1 cellular context compared by ENCODE assay signal in the genomic region with DNA sequence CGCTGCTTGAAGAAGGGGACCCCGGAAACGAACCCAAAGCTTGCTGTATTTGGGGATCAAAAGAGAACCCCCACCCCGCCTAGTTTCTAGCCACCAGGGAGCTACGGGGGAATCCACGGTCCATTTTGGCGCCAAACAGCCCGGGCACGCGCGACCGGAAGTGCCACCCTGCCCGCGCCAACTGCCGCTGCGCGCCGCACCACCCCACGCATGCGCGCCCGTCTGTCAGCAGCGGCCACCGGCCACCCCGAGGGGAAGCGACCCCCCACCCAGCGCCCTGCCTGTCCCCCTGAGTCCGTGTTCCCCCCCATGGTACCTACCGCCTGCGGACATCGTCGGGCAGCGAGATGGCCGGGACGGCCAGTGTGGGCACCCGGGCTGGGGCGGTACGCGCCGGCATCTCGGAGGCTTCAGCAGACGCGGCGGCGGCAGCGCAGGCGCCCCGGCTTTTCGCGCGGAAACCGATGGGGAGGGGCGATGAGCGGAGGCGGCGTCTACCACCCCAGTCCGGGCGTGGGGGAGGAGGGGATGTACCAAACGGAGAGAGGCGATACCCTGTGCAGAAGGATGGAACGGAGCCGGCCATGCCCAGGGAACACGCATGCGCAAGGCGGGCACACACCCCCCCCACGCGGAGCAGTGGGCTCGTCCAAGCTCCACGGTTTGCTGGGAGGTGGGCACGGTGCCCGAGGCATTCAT.
TF ChIP-seq lines count a peak whose summit lies in the region.

A gene (minus strand): TSS at position 454 of the 699 bp plus-strand sequence. CDS start 54 bp downstream, at position 400.

TF ChIP-seq in K562, 482 proteins besides CTCF, POLR2A, EP300 and RAD21 (continued from another document and continues in another):
- TF ChIP-seq SAFB (IDR thresholded peaks at IDR 0.05; ENCODE audit: borderline replicate concordance, low read depth, low read length) (no peak), PCBP1 (IDR thresholded peaks at IDR 0.05; ENCODE audit: low read depth, low read length, poor library complexity, severe bottlenecking) (peak; percentile 91), MYC (IDR thresholded peaks at IDR 0.05; ENCODE audit: low read depth, low read length) (peak; percentile 64), MYC (CRISPR knock-in tag; IDR thresholded peaks at IDR 0.05; ENCODE audit: borderline replicate concordance, low read depth) (no peak), HEY1 (CRISPR knock-in tag; IDR thresholded peaks at IDR 0.05; ENCODE audit: borderline replicate concordance) (no peak), ZNF197 (CRISPR knock-in tag; IDR thresholded peaks at IDR 0.05; ENCODE audit: low read depth) (no peak; the same call in 1 of the 2 replicates), KLF16 (IDR thresholded peaks at IDR 0.05) (no peak), PHB2 (IDR thresholded peaks at IDR 0.05; ENCODE audit: low read depth) (no peak), ZNF76 (CRISPR knock-in tag; IDR thresholded peaks at IDR 0.05; ENCODE audit: borderline replicate concordance) (no peak; the same call in 1 of the 2 replicates), SNIP1 (IDR thresholded peaks at IDR 0.05; ENCODE audit: low read depth) (no peak), HNRNPLL (IDR thresholded peaks at IDR 0.05; ENCODE audit: low read depth, low read length, poor library complexity, severe bottlenecking) (peak; percentile 79), TAF1 (IDR thresholded peaks at IDR 0.05; ENCODE audit: control insufficient read depth, extremely low read depth, insufficient read depth, low read length, severe bottlenecking) (peak; percentile 77), ZSCAN29 (IDR thresholded peaks at IDR 0.05) (no peak), HDGF (IDR thresholded peaks at IDR 0.05) (no peak), PPARD (CRISPR knock-in tag; IDR thresholded peaks at IDR 0.05) (no peak), BHLHE40 (IDR thresholded peaks at IDR 0.05; ENCODE audit: low read length) (peak; percentile 99), ZFP30 (CRISPR knock-in tag; IDR thresholded peaks at IDR 0.05; ENCODE audit: borderline replicate concordance) (no peak), SRSF7 (optimal IDR thresholded peaks at IDR 0.05; ENCODE audit: low read depth, low read length) (no peak), RCOR1 (IDR thresholded peaks at IDR 0.05; ENCODE audit: borderline replicate concordance in 1 of 2, low read depth in 2 of 2, low read length in 2 of 2) (peak in 1 of 2 experiments; percentile 58; a peak in 1 of 4 replicates), ZNF133 (CRISPR knock-in tag; IDR thresholded peaks at IDR 0.05) (0 out of 2 replicates have a peak, but pooled peaks have one; percentile 37), CHCHD3 (CRISPR knock-in tag; IDR thresholded peaks at IDR 0.05) (no peak), DNMT1 (IDR thresholded peaks at IDR 0.05) (no peak), KLF13 (tag; IDR thresholded peaks at IDR 0.05; ENCODE audit: borderline replicate concordance, low read depth) (no peak), EGR1 (conservative IDR thresholded peaks at IDR 0.05) (peak; percentile 74), EP400 (IDR thresholded peaks at IDR 0.05) (peak; percentile 92), FOS (IDR thresholded peaks at IDR 0.05; ENCODE audit: extremely low read depth, insufficient read length) (no peak), SMARCE1 (IDR thresholded peaks at IDR 0.05) (no peak), CBX1 (IDR thresholded peaks at IDR 0.05; ENCODE audit: low read depth) (peak; percentile 46), RFX1 (IDR thresholded peaks at IDR 0.05) (no peak)
- TF ChIP-seq, protein P1, sequence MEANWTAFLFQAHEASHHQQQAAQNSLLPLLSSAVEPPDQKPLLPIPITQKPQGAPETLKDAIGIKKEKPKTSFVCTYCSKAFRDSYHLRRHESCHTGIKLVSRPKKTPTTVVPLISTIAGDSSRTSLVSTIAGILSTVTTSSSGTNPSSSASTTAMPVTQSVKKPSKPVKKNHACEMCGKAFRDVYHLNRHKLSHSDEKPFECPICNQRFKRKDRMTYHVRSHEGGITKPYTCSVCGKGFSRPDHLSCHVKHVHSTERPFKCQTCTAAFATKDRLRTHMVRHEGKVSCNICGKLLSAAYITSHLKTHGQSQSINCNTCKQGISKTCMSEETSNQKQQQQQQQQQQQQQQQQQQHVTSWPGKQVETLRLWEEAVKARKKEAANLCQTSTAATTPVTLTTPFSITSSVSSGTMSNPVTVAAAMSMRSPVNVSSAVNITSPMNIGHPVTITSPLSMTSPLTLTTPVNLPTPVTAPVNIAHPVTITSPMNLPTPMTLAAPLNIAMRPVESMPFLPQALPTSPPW (CRISPR knock-in tag; IDR thresholded peaks at IDR 0.05) = peak; percentile 88
- TF ChIP-seq, protein P2, sequence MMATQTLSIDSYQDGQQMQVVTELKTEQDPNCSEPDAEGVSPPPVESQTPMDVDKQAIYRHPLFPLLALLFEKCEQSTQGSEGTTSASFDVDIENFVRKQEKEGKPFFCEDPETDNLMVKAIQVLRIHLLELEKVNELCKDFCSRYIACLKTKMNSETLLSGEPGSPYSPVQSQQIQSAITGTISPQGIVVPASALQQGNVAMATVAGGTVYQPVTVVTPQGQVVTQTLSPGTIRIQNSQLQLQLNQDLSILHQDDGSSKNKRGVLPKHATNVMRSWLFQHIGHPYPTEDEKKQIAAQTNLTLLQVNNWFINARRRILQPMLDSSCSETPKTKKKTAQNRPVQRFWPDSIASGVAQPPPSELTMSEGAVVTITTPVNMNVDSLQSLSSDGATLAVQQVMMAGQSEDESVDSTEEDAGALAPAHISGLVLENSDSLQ (IDR thresholded peaks at IDR 0.05) = 0 out of 2 replicates have a peak, but pooled peaks have one; percentile 28
- TF ChIP-seq, protein P3, sequence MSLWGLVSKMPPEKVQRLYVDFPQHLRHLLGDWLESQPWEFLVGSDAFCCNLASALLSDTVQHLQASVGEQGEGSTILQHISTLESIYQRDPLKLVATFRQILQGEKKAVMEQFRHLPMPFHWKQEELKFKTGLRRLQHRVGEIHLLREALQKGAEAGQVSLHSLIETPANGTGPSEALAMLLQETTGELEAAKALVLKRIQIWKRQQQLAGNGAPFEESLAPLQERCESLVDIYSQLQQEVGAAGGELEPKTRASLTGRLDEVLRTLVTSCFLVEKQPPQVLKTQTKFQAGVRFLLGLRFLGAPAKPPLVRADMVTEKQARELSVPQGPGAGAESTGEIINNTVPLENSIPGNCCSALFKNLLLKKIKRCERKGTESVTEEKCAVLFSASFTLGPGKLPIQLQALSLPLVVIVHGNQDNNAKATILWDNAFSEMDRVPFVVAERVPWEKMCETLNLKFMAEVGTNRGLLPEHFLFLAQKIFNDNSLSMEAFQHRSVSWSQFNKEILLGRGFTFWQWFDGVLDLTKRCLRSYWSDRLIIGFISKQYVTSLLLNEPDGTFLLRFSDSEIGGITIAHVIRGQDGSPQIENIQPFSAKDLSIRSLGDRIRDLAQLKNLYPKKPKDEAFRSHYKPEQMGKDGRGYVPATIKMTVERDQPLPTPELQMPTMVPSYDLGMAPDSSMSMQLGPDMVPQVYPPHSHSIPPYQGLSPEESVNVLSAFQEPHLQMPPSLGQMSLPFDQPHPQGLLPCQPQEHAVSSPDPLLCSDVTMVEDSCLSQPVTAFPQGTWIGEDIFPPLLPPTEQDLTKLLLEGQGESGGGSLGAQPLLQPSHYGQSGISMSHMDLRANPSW (CRISPR knock-in tag; IDR thresholded peaks at IDR 0.05) = no peak
- TF ChIP-seq, protein P4, sequence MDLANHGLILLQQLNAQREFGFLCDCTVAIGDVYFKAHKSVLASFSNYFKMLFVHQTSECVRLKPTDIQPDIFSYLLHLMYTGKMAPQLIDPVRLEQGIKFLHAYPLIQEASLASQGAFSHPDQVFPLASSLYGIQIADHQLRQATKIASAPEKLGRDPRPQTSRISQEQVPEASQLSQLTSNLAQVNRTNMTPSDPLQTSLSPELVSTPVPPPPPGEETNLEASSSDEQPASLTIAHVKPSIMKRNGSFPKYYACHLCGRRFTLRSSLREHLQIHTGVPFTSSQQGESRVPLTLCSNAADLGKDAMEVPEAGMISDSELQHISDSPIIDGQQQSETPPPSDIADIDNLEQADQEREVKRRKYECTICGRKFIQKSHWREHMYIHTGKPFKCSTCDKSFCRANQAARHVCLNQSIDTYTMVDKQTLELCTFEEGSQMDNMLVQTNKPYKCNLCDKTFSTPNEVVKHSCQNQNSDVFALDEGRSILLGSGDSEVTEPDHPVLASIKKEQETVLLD (IDR thresholded peaks at IDR 0.05) = peak; percentile 94
- TF ChIP-seq, protein P5, sequence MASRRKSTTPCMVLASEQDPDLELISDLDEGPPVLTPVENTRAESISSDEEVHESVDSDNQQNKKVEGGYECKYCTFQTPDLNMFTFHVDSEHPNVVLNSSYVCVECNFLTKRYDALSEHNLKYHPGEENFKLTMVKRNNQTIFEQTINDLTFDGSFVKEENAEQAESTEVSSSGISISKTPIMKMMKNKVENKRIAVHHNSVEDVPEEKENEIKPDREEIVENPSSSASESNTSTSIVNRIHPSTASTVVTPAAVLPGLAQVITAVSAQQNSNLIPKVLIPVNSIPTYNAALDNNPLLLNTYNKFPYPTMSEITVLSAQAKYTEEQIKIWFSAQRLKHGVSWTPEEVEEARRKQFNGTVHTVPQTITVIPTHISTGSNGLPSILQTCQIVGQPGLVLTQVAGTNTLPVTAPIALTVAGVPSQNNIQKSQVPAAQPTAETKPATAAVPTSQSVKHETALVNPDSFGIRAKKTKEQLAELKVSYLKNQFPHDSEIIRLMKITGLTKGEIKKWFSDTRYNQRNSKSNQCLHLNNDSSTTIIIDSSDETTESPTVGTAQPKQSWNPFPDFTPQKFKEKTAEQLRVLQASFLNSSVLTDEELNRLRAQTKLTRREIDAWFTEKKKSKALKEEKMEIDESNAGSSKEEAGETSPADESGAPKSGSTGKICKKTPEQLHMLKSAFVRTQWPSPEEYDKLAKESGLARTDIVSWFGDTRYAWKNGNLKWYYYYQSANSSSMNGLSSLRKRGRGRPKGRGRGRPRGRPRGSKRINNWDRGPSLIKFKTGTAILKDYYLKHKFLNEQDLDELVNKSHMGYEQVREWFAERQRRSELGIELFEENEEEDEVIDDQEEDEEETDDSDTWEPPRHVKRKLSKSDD (conservative IDR thresholded peaks at IDR 0.05; ENCODE audit: low read length) = no peak
- TF ChIP-seq, protein P6, sequence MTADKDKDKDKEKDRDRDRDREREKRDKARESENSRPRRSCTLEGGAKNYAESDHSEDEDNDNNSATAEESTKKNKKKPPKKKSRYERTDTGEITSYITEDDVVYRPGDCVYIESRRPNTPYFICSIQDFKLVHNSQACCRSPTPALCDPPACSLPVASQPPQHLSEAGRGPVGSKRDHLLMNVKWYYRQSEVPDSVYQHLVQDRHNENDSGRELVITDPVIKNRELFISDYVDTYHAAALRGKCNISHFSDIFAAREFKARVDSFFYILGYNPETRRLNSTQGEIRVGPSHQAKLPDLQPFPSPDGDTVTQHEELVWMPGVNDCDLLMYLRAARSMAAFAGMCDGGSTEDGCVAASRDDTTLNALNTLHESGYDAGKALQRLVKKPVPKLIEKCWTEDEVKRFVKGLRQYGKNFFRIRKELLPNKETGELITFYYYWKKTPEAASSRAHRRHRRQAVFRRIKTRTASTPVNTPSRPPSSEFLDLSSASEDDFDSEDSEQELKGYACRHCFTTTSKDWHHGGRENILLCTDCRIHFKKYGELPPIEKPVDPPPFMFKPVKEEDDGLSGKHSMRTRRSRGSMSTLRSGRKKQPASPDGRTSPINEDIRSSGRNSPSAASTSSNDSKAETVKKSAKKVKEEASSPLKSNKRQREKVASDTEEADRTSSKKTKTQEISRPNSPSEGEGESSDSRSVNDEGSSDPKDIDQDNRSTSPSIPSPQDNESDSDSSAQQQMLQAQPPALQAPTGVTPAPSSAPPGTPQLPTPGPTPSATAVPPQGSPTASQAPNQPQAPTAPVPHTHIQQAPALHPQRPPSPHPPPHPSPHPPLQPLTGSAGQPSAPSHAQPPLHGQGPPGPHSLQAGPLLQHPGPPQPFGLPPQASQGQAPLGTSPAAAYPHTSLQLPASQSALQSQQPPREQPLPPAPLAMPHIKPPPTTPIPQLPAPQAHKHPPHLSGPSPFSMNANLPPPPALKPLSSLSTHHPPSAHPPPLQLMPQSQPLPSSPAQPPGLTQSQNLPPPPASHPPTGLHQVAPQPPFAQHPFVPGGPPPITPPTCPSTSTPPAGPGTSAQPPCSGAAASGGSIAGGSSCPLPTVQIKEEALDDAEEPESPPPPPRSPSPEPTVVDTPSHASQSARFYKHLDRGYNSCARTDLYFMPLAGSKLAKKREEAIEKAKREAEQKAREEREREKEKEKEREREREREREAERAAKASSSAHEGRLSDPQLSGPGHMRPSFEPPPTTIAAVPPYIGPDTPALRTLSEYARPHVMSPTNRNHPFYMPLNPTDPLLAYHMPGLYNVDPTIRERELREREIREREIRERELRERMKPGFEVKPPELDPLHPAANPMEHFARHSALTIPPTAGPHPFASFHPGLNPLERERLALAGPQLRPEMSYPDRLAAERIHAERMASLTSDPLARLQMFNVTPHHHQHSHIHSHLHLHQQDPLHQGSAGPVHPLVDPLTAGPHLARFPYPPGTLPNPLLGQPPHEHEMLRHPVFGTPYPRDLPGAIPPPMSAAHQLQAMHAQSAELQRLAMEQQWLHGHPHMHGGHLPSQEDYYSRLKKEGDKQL (CRISPR knock-in tag; IDR thresholded peaks at IDR 0.05; ENCODE audit: borderline replicate concordance) = peak; percentile 33; the same call in 1 of the 2 replicates
- TF ChIP-seq, protein P7, sequence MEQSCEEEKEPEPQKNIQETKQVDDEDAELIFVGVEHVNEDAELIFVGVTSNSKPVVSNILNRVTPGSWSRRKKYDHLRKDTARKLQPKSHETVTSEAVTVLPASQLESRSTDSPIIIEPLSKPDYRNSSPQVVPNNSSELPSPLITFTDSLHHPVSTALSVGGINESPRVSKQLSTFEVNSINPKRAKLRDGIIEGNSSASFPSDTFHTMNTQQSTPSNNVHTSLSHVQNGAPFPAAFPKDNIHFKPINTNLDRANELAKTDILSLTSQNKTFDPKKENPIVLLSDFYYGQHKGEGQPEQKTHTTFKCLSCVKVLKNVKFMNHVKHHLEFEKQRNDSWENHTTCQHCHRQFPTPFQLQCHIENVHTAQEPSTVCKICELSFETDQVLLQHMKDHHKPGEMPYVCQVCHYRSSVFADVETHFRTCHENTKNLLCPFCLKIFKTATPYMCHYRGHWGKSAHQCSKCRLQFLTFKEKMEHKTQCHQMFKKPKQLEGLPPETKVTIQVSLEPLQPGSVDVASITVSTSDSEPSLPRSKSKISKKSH (CRISPR knock-in tag; IDR thresholded peaks at IDR 0.05) = no peak
- TF ChIP-seq, protein P8, sequence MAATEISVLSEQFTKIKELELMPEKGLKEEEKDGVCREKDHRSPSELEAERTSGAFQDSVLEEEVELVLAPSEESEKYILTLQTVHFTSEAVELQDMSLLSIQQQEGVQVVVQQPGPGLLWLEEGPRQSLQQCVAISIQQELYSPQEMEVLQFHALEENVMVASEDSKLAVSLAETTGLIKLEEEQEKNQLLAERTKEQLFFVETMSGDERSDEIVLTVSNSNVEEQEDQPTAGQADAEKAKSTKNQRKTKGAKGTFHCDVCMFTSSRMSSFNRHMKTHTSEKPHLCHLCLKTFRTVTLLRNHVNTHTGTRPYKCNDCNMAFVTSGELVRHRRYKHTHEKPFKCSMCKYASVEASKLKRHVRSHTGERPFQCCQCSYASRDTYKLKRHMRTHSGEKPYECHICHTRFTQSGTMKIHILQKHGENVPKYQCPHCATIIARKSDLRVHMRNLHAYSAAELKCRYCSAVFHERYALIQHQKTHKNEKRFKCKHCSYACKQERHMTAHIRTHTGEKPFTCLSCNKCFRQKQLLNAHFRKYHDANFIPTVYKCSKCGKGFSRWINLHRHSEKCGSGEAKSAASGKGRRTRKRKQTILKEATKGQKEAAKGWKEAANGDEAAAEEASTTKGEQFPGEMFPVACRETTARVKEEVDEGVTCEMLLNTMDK (IDR thresholded peaks at IDR 0.05; ENCODE audit: borderline replicate concordance, insufficient read depth, low read depth, low read length, poor library complexity, severe bottlenecking) = no peak
